ENCODE assay signal across 23 cellular contexts in the genomic region with DNA sequence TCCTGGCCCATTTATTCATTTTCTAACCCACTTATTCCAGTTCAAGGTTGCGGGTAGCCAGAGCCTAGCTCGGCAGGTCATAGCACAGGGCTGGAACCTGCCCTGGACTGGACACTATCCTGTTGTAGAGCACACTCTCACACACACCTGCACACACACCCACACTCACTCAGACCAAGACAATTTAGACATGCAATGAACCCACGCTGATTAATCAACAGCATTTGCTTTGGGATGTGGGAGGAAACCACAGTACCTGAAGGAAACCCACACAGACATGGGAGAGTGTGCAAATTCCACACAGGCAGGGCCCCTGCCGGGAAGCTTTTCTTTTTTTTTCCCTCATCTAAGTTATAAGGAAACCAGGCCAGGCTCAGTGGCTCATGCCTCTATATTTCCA. TPM values are rescaled to one million over a fixed set of nuclear protein-coding genes. Genes with fewer than 3 reads are reported as not detected.
DNase-seq lines count a peak whose midpoint lies in the region; ATAC-seq, FAIRE-seq and TF ChIP-seq lines count a peak whose summit lies in the region.
"Had no signal": no experiment of that assay in that cellular context is flagged by ENCODE, and none has a peak within 500 bp of the region (broad histone marks: within the 10 kb centered on the region; RNA-seq: fewer than 3 reads in every experiment).

No MANE protein-coding gene starts in this region.

- H2BK15ac ChIP-seq in H1 (ENCODE audit: low read length), result no peak overlapping the region

- H3K27ac ChIP-seq in H1 (ENCODE audit: low read depth, low read length), result no peak overlapping the region
- H3K27ac ChIP-seq in CD8-positive, alpha-beta T cell (ENCODE audit: low read depth, low read length), result no peak overlapping the region
- H3K27ac ChIP-seq: 22Rv1; A549; BLaER1 treated with 17β-estradiol and CSF1 and Interleukin-3, amounts not matched to agents 10 nM and 100 nM; C4-2B had no signal

- H3K9ac ChIP-seq in H1 (replicated peaks in 1 of 4; ENCODE audit: extremely low read depth in 1 of 4, low read depth in 3 of 4, low read length in 3 of 4), result no peak overlapping the region
- H3K9ac ChIP-seq: BLaER1 treated with 17β-estradiol and CSF1 and Interleukin-3, amounts not matched to agents 10 nM and 100 nM had no signal

- no peak overlapping the region for H3K18ac ChIP-seq in H1 (ENCODE audit: extremely low read depth, low read length)

- 0 out of 4 replicates have a peak, but pooled peaks cover 0 to 3% of the 10 kb centered on the region in 2 experiments for H3K9me3 ChIP-seq in H1 (ENCODE audit: insufficient read depth in 2 of 2, low read depth in 1 of 2, low read length in 1 of 2)
- H3K9me3 ChIP-seq in CD8-positive, alpha-beta T cell (ENCODE audit: low read length), result no peaks in the 10 kb centered on the region
- H3K9me3 ChIP-seq: A549 had no signal

- DNase-seq in GM12891 (ENCODE audit: insufficient read length, low spot score) (no peak), H1 (ENCODE audit: low read depth in 1 of 2, low spot score in 2 of 2) (no peak), urothelium cell line (ENCODE audit: low spot score) (no peak)
- DNase-seq in activated naive CD4-positive, alpha-beta T cell treated with Interleukin-2 at 50 U/mL for 16 hours, result no peak
- DNase-seq in CD8-positive, alpha-beta T cell, result no peak
- DNase-seq: AML-193; CD4-positive, alpha-beta T cell; CD8-positive, alpha-beta memory T cell; COR-L47; DMS 273 treated with DMSO at 0.1 percent for 48 hours; DMS153; DMS53; DMS79; DND-41; EL; GDM1 had no signal

- H4K91ac ChIP-seq in H1 (replicated peaks; ENCODE audit: insufficient read length, low read length), result no peak overlapping the region

- TF ChIP-seq EP300 in H1 (IDR thresholded peaks at IDR 0.05; ENCODE audit: borderline replicate concordance in 1 of 2, low read depth in 2 of 2, low read length in 2 of 2), result no peak

- no peaks in the 10 kb centered on the region for H4K20me1 ChIP-seq in H1 (replicated peaks in 1 of 2; ENCODE audit: control insufficient read depth in 1 of 2, insufficient read depth in 2 of 2, low read length in 2 of 2)
- H4K20me1 ChIP-seq: BLaER1 treated with 17β-estradiol and CSF1 and Interleukin-3, amounts not matched to agents 10 nM and 100 nM had no signal

- 100% methylated on average over 4 of the region's 4 CpGs; no CpG with 5 or more reads in 1 of the 2 experiments for WGBS in H1 (ENCODE audit: extremely low coverage in 1 of 2, insufficient coverage in 1 of 2, insufficient read length in 1 of 2, insufficient replicate concordance in 2 of 2, low coverage in 1 of 2, low lambda C conversion rate in 2 of 2, missing lambda C conversion rate in 1 of 2), 2 experiments

- no peaks in the 10 kb centered on the region for H3K79me2 ChIP-seq in H1 (ENCODE audit: control insufficient read depth in 1 of 2, insufficient read depth in 2 of 2, low read length in 2 of 2)

- no peak overlapping the region for H2BK12ac ChIP-seq in H1 (ENCODE audit: low read depth, low read length)

- H2AK5ac ChIP-seq in H1 (ENCODE audit: low read depth, low read length), result no peak overlapping the region

- no peak overlapping the region for H2BK20ac ChIP-seq in H1 (ENCODE audit: low read length)

- no peaks in the 10 kb centered on the region for H3K79me1 ChIP-seq in H1 (ENCODE audit: low read depth, low read length)

- H3K4me1 ChIP-seq in H1 (replicated peaks in 1 of 4; ENCODE audit: control insufficient read depth in 3 of 4, insufficient read depth in 4 of 4, low read length in 3 of 4), result no peaks in the 10 kb centered on the region
- no peaks in the 10 kb centered on the region for H3K4me1 ChIP-seq in CD8-positive, alpha-beta T cell (ENCODE audit: insufficient read depth, low read length)
- H3K4me1 ChIP-seq: A549 had no signal

- FAIRE-seq in GM12891 (lab: Jason Lieb, UNC), result peak; percentile 58
- FAIRE-seq in H1 (lab: Jason Lieb, UNC), result no peak
- peak; percentile 37 for FAIRE-seq in urothelium cell line (lab: Jason Lieb, UNC)
- FAIRE-seq: A549, GM12878, GM19239 had no signal

- ATAC-seq in CD8-positive, alpha-beta T cell, result no peak
- ATAC-seq: A549, GM12878 had no signal

- H3K9me3 Mint-ChIP-seq in CD8-positive, alpha-beta T cell, result no peaks in the 10 kb centered on the region
- H3K9me3 Mint-ChIP-seq: CD4-positive, alpha-beta T cell had no signal

- peak overlapping the region; percentile 12 for H3K56ac ChIP-seq in H1 (replicated peaks; ENCODE audit: insufficient read length, low read depth, low read length)

- H3K27ac Mint-ChIP-seq in CD8-positive, alpha-beta T cell, result no peak overlapping the region
- H3K27ac Mint-ChIP-seq: B cell; CD4-positive, alpha-beta T cell; CD8-positive, alpha-beta memory T cell had no signal

- no peak for TF ChIP-seq CTCF in H1 (IDR thresholded peaks at IDR 0.05; ENCODE audit: control extremely low read depth in 1 of 3, insufficient read depth in 1 of 3, low read depth in 1 of 3, low read length in 3 of 3)
- TF ChIP-seq CTCF in CD8-positive, alpha-beta T cell (IDR thresholded peaks at IDR 0.05), result no peak

- H3K4me3 ChIP-seq in H1 (ENCODE audit: extremely low read depth in 1 of 4, insufficient read depth in 2 of 4, low read depth in 3 of 4, low read length in 4 of 4), result no peak overlapping the region
- H3K4me3 ChIP-seq in CD8-positive, alpha-beta T cell (ENCODE audit: low read depth, low read length), result no peak overlapping the region
- H3K4me3 ChIP-seq: A549; BLaER1 treated with 17β-estradiol and CSF1 and Interleukin-3, amounts not matched to agents 10 nM and 100 nM; GM12878 had no signal

- no peaks in the 10 kb centered on the region for H3K27me3 ChIP-seq in H1 (replicated peaks in 1 of 4; ENCODE audit: control insufficient read depth in 3 of 4, extremely low read depth in 1 of 4, insufficient read depth in 3 of 4, low read length in 3 of 4)
- H3K27me3 ChIP-seq in CD8-positive, alpha-beta T cell (ENCODE audit: insufficient read depth, low read length), result no peaks in the 10 kb centered on the region
- H3K27me3 ChIP-seq: BLaER1 treated with 17β-estradiol and CSF1 and Interleukin-3, amounts not matched to agents 10 nM and 100 nM had no signal

- no peaks in the 10 kb centered on the region for H3K27me3 Mint-ChIP-seq in CD8-positive, alpha-beta T cell (ENCODE audit: low read depth)
- H3K27me3 Mint-ChIP-seq: CD4-positive, alpha-beta T cell had no signal

- TF ChIP-seq RAD21 in H1 (IDR thresholded peaks at IDR 0.05 in 1 of 2, conservative IDR thresholded peaks at IDR 0.05 in 1 of 2; ENCODE audit: low read depth in 2 of 2, low read length in 2 of 2), result no peak

- no peak overlapping the region for H3K14ac ChIP-seq in H1 (ENCODE audit: insufficient read length)

- TF ChIP-seq POLR2A in GM12891 (IDR thresholded peaks at IDR 0.05; ENCODE audit: low read depth, low read length) (no peak), H1 (IDR thresholded peaks at IDR 0.05; ENCODE audit: control extremely low read depth in 1 of 2, low read depth in 2 of 2, low read length in 2 of 2) (no peak)

- H3K4me2 ChIP-seq in H1 (ENCODE audit: insufficient read depth in 1 of 2, low read depth in 2 of 2, low read length in 2 of 2), result no peak overlapping the region
- H3K4me2 ChIP-seq: A549; BLaER1 treated with 17β-estradiol and CSF1 and Interleukin-3, amounts not matched to agents 10 nM and 100 nM had no signal

- H4K5ac ChIP-seq in H1 (ENCODE audit: insufficient read length, low read depth, low read length), result no peak overlapping the region

- no peak overlapping the region for H2AFZ ChIP-seq in H1 (ENCODE audit: low read length)

- no peaks in the 10 kb centered on the region for H3K4me1 Mint-ChIP-seq in CD8-positive, alpha-beta T cell (ENCODE audit: low read depth)
- H3K4me1 Mint-ChIP-seq: B cell; CD8-positive, alpha-beta memory T cell had no signal

- CTCF ChIA-PET in H1 (lab: Charles Lee; ENCODE audit: partially characterized antibody), result interaction anchor here (0.6 to 1.9 kb wide), 3 partner anchors 16 to 130 kb away, joined by 3 to 7 read pairs (median 3); no protein-coding TSS in a partner anchor
- CTCF ChIA-PET in CD8-positive, alpha-beta T cell (lab: Charles Lee), result interaction anchor here (0.7 to 1.4 kb wide), 2 partner anchors 18 to 665 kb away, joined by 3 to 6 read pairs; no protein-coding TSS in a partner anchor

- H3K36me3 ChIP-seq in H1 (ENCODE audit: control insufficient read depth in 2 of 4, insufficient read depth in 4 of 4, low read length in 3 of 4), result no peaks in the 10 kb centered on the region
- no peaks in the 10 kb centered on the region for H3K36me3 ChIP-seq in CD8-positive, alpha-beta T cell (ENCODE audit: insufficient read depth, low read length)
- H3K36me3 ChIP-seq: BLaER1 treated with 17β-estradiol and CSF1 and Interleukin-3, amounts not matched to agents 10 nM and 100 nM had no signal

- H3K4ac ChIP-seq in H1 (replicated peaks; ENCODE audit: insufficient read length, low read depth, low read length), result no peak overlapping the region

- no peaks in the 10 kb centered on the region for H3K36me3 Mint-ChIP-seq in CD8-positive, alpha-beta T cell
- H3K36me3 Mint-ChIP-seq: CD8-positive, alpha-beta memory T cell had no signal

- no peak overlapping the region for H2BK120ac ChIP-seq in H1 (replicated peaks; ENCODE audit: low read depth, low read length)

- no peak overlapping the region for H4K8ac ChIP-seq in H1 (ENCODE audit: extremely low read depth, insufficient read depth, low read length)

- intact Hi-C loops in CD8-positive, alpha-beta T cell (cut with DNase I, micrococcal nuclease), result no loop called here

- H2BK5ac ChIP-seq in H1 (ENCODE audit: low read depth, low read length), result no peak overlapping the region

- no peak overlapping the region for H3K4me3 Mint-ChIP-seq in CD8-positive, alpha-beta T cell
- H3K4me3 Mint-ChIP-seq: B cell; CD4-positive, alpha-beta T cell; CD8-positive, alpha-beta memory T cell had no signal

- H3K23ac ChIP-seq in H1 (ENCODE audit: insufficient read length), result no peak overlapping the region

- no peaks in the 10 kb centered on the region for H3K23me2 ChIP-seq in H1 (ENCODE audit: low read depth, low read length)

- POLR2A ChIA-PET in H1 (lab: Charles Lee; ENCODE audit: partially characterized antibody), result no interaction called here
- POLR2A ChIA-PET in CD8-positive, alpha-beta T cell (lab: Charles Lee), result no interaction called here

TF ChIP-seq in GM12891, 5 proteins besides CTCF, POLR2A, EP300 and RAD21 (continues in another document):
- TF ChIP-seq SPI1 (IDR thresholded peaks at IDR 0.05; ENCODE audit: low read depth, low read length), result no peak

TF ChIP-seq in H1, 55 proteins besides CTCF, POLR2A, EP300 and RAD21 (continues in another document):
- TF ChIP-seq BCL11A (IDR thresholded peaks at IDR 0.05; ENCODE audit: low read depth in 2 of 2, low read length in 2 of 2), result no peak

RNA-seq across cellular contexts. Expression of a gene that starts 34.8 kb away (rescaled TPM):
- 18.1 TPM for polyA plus RNA-seq in GM12891 (2012; ENCODE audit: low read depth, missing spikeins)
- 53.1 and 53.6 TPM in 2 replicates for total RNA-seq in H1 (2021; fragmentation: NEBNext Ultra II Directional; extraction: Animal tissue kit (Norgen Biotek cat#: 25700))
- polyA plus RNA-seq in H1 (2011; rRNA removed), result 12.0 and 26.2 TPM in 2 replicates
- polyA plus RNA-seq in H1 (2011; cell fraction: cytosol; rRNA removed), result 31.5 TPM
- polyA plus RNA-seq in H1 (2011; cell fraction: nucleus; rRNA removed), result 11.8 TPM
- 28.4 to 44.4 TPM (median 35.7 TPM) in 4 replicates for polyA plus RNA-seq in H1 (2012, experiment 1 of 2)
- polyA plus RNA-seq in H1 (2012, experiment 2 of 2), result 6.6 TPM
- 32.1 TPM for polyA plus RNA-seq in H1 (2013, experiment 1 of 2)
- polyA plus RNA-seq in H1 (2013, experiment 2 of 2), result 32.3 TPM
- polyA minus RNA-seq in H1 (2011; rRNA and poly(A)+ RNA removed), result 25.8 and 40.1 TPM in 2 replicates
- 38.9 TPM for polyA minus RNA-seq in H1 (2011; cell fraction: cytosol; rRNA and poly(A)+ RNA removed)
- 30.9 TPM for polyA minus RNA-seq in H1 (2011; cell fraction: nucleus; rRNA and poly(A)+ RNA removed)
- total RNA-seq in CD8-positive, alpha-beta T cell, result under 1 TPM in 1 of 2 experiments, not detected in 1; 0.24 TPM
- polyA plus RNA-seq: CD8-positive, alpha-beta memory T cell had no signal

Comparison
In these comparisons a context has a peak if more than half of its experiments do, and no peak if none do; other contexts are left out.
1. RNA of a gene that starts 34.8 kb away (total RNA-seq): 53.1 to 53.6 TPM in H1; 0.24 TPM in CD8-positive, alpha-beta T cell; every median in the first group is over 10 times any median in the second.